ENCODE assay signal across 10 cellular contexts in genomic region chr15:62240121-62240520, GRCh38.
"Had no signal": no experiment of that assay in that cellular context is flagged by ENCODE, and none has a peak within 500 bp of the region (broad histone marks: within the 10 kb centered on the region; RNA-seq: fewer than 3 reads in every experiment).

No MANE protein-coding gene starts in this region.

- FAIRE-seq: H1, H54 had no signal

- H3K4me3 Mint-ChIP-seq: GM23338, H9, HFFc6 had no signal

- H3K4me3 ChIP-seq: GM23248, GM23338, HAP-1 had no signal

- H3K9ac ChIP-seq: GM23248 had no signal

- H2AFZ ChIP-seq: GM23248, GM23338 had no signal

- H3K36me3 ChIP-seq: HAP-1 had no signal

- DNase-seq: GM23248, GOT3, H7, H9, HCEC 1CT, HFFc6 had no signal

- H3K4me1 Mint-ChIP-seq: GM23338 had no signal

- H3K4me1 ChIP-seq: HAP-1 had no signal

- H3K9me3 Mint-ChIP-seq: GM23338, HFFc6 had no signal

- H3K27ac Mint-ChIP-seq: GM23338, H9, HFFc6 had no signal

- H3K4me2 ChIP-seq: GM23338 had no signal

- H3K27ac ChIP-seq: GM23248 had no signal
